In the genomic region with DNA sequence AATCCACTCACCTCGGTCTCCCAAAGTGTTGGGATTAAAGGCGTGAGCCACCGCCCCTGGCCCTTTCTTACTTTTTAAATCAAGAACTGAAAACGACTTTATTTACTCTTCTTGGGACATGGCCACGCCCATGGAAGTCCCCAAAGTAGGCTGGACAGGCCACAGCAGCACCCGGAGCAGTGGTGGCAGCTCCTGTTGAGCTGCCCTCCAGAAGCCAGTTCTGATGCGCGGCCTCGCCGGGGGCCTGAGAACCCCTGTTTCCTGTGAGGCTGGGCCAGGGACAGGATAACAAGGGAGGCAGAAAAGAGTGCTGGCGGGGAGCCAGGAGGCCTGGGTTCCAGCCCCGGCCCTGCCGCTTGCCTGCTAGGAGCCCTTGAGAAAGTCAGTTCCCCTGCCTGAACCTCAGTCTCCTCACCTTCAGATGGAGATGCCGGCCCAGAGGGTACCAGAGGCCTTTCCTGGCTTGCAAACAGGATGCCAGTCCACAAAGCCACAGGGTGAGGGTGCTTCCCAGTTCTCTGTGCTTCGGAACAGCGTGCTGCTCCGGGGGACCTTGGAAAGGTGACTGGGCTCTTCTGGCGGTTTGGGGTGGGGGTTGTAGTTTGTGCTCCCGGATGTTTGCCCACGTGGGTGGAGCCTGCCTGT, we compare ENCODE assay signal across 2 cellular contexts.
TF ChIP-seq lines count a peak whose summit lies in the region.

No MANE protein-coding gene starts in this region.

TF ChIP-seq in SK-N-SH, 30 proteins besides CTCF, POLR2A, EP300 and RAD21:
- TF ChIP-seq, protein P1, sequence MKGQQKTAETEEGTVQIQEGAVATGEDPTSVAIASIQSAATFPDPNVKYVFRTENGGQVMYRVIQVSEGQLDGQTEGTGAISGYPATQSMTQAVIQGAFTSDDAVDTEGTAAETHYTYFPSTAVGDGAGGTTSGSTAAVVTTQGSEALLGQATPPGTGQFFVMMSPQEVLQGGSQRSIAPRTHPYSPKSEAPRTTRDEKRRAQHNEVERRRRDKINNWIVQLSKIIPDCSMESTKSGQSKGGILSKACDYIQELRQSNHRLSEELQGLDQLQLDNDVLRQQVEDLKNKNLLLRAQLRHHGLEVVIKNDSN (IDR thresholded peaks at IDR 0.05; ENCODE audit: borderline replicate concordance, low read depth), result no peak
- TF ChIP-seq NRF1 (IDR thresholded peaks at IDR 0.05; ENCODE audit: low read depth, low read length), result no peak
- no peak for TF ChIP-seq RFX5 (IDR thresholded peaks at IDR 0.05; ENCODE audit: low read length)
- TF ChIP-seq EZH2phosphoT487 (IDR thresholded peaks at IDR 0.05; ENCODE audit: borderline replicate concordance, low read depth), result no peak
- no peak for TF ChIP-seq GABPA (IDR thresholded peaks at IDR 0.05; ENCODE audit: low read depth)
- TF ChIP-seq SMC3 (IDR thresholded peaks at IDR 0.05; ENCODE audit: low read depth, low read length), result no peak
- no peak for TF ChIP-seq TCF12 (IDR thresholded peaks at IDR 0.05)
- TF ChIP-seq FOSL2 (IDR thresholded peaks at IDR 0.05; ENCODE audit: borderline replicate concordance, low read depth), result no peak
- no peak for TF ChIP-seq CHD2 (IDR thresholded peaks at IDR 0.05; ENCODE audit: low read length, partially characterized antibody)
- no peak for TF ChIP-seq ELF1 (IDR thresholded peaks at IDR 0.05)
- no peak for TF ChIP-seq TAF1 (IDR thresholded peaks at IDR 0.05; ENCODE audit: borderline replicate concordance, low read depth, low read length)
- TF ChIP-seq, protein P2, sequence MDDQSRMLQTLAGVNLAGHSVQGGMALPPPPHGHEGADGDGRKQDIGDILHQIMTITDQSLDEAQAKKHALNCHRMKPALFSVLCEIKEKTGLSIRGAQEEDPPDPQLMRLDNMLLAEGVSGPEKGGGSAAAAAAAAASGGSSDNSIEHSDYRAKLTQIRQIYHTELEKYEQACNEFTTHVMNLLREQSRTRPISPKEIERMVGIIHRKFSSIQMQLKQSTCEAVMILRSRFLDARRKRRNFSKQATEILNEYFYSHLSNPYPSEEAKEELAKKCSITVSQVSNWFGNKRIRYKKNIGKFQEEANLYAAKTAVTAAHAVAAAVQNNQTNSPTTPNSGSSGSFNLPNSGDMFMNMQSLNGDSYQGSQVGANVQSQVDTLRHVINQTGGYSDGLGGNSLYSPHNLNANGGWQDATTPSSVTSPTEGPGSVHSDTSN (IDR thresholded peaks at IDR 0.05), result no peak
- TF ChIP-seq, protein P3, sequence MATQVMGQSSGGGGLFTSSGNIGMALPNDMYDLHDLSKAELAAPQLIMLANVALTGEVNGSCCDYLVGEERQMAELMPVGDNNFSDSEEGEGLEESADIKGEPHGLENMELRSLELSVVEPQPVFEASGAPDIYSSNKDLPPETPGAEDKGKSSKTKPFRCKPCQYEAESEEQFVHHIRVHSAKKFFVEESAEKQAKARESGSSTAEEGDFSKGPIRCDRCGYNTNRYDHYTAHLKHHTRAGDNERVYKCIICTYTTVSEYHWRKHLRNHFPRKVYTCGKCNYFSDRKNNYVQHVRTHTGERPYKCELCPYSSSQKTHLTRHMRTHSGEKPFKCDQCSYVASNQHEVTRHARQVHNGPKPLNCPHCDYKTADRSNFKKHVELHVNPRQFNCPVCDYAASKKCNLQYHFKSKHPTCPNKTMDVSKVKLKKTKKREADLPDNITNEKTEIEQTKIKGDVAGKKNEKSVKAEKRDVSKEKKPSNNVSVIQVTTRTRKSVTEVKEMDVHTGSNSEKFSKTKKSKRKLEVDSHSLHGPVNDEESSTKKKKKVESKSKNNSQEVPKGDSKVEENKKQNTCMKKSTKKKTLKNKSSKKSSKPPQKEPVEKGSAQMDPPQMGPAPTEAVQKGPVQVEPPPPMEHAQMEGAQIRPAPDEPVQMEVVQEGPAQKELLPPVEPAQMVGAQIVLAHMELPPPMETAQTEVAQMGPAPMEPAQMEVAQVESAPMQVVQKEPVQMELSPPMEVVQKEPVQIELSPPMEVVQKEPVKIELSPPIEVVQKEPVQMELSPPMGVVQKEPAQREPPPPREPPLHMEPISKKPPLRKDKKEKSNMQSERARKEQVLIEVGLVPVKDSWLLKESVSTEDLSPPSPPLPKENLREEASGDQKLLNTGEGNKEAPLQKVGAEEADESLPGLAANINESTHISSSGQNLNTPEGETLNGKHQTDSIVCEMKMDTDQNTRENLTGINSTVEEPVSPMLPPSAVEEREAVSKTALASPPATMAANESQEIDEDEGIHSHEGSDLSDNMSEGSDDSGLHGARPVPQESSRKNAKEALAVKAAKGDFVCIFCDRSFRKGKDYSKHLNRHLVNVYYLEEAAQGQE (IDR thresholded peaks at IDR 0.05; ENCODE audit: low read depth, low read length), result no peak
- TF ChIP-seq FOXJ3 (CRISPR knock-in tag; IDR thresholded peaks at IDR 0.05), result no peak
- no peak for TF ChIP-seq RXRA (IDR thresholded peaks at IDR 0.05; ENCODE audit: borderline replicate concordance, low read depth)
- TF ChIP-seq, protein P4, sequence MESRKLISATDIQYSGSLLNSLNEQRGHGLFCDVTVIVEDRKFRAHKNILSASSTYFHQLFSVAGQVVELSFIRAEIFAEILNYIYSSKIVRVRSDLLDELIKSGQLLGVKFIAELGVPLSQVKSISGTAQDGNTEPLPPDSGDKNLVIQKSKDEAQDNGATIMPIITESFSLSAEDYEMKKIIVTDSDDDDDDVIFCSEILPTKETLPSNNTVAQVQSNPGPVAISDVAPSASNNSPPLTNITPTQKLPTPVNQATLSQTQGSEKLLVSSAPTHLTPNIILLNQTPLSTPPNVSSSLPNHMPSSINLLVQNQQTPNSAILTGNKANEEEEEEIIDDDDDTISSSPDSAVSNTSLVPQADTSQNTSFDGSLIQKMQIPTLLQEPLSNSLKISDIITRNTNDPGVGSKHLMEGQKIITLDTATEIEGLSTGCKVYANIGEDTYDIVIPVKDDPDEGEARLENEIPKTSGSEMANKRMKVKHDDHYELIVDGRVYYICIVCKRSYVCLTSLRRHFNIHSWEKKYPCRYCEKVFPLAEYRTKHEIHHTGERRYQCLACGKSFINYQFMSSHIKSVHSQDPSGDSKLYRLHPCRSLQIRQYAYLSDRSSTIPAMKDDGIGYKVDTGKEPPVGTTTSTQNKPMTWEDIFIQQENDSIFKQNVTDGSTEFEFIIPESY (IDR thresholded peaks at IDR 0.05; ENCODE audit: borderline replicate concordance, low read depth), result no peak
- TF ChIP-seq MXI1 (IDR thresholded peaks at IDR 0.05; ENCODE audit: low read depth, low read length), result no peak

TF ChIP-seq in SK-N-SH treated with all-trans-retinoic acid at 6 μM for 48 hours, 23 proteins besides CTCF, POLR2A, EP300 and RAD21 (continued from another document):
- no peak for TF ChIP-seq ISL1 (CRISPR knock-in tag; IDR thresholded peaks at IDR 0.05)
- TF ChIP-seq CSDC2 (CRISPR knock-in tag; IDR thresholded peaks at IDR 0.05), result no peak
- TF ChIP-seq ZNF70 (CRISPR knock-in tag; IDR thresholded peaks at IDR 0.05), result no peak
- no peak for TF ChIP-seq GLIS3 (CRISPR knock-in tag; IDR thresholded peaks at IDR 0.05)
- TF ChIP-seq, protein P5, sequence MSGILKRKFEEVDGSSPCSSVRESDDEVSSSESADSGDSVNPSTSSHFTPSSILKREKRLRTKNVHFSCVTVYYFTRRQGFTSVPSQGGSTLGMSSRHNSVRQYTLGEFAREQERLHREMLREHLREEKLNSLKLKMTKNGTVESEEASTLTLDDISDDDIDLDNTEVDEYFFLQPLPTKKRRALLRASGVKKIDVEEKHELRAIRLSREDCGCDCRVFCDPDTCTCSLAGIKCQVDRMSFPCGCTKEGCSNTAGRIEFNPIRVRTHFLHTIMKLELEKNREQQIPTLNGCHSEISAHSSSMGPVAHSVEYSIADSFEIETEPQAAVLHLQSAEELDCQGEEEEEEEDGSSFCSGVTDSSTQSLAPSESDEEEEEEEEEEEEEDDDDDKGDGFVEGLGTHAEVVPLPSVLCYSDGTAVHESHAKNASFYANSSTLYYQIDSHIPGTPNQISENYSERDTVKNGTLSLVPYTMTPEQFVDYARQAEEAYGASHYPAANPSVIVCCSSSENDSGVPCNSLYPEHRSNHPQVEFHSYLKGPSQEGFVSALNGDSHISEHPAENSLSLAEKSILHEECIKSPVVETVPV (CRISPR knock-in tag; IDR thresholded peaks at IDR 0.05), result no peak
- TF ChIP-seq ZFP30 (CRISPR knock-in tag; IDR thresholded peaks at IDR 0.05), result no peak
- TF ChIP-seq, protein P6, sequence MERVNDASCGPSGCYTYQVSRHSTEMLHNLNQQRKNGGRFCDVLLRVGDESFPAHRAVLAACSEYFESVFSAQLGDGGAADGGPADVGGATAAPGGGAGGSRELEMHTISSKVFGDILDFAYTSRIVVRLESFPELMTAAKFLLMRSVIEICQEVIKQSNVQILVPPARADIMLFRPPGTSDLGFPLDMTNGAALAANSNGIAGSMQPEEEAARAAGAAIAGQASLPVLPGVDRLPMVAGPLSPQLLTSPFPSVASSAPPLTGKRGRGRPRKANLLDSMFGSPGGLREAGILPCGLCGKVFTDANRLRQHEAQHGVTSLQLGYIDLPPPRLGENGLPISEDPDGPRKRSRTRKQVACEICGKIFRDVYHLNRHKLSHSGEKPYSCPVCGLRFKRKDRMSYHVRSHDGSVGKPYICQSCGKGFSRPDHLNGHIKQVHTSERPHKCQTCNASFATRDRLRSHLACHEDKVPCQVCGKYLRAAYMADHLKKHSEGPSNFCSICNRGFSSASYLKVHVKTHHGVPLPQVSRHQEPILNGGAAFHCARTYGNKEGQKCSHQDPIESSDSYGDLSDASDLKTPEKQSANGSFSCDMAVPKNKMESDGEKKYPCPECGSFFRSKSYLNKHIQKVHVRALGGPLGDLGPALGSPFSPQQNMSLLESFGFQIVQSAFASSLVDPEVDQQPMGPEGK (CRISPR knock-in tag; IDR thresholded peaks at IDR 0.05; ENCODE audit: borderline replicate concordance), result no peak
- no peak for TF ChIP-seq TCF4 (CRISPR knock-in tag; IDR thresholded peaks at IDR 0.05; ENCODE audit: borderline replicate concordance)
TF ChIP-seq in SK-N-SH treated with all-trans-retinoic acid at 6 μM for 48 hours: peak in this region for 0.
